ENCODE assay signal across 11 cellular contexts in the genomic region with DNA sequence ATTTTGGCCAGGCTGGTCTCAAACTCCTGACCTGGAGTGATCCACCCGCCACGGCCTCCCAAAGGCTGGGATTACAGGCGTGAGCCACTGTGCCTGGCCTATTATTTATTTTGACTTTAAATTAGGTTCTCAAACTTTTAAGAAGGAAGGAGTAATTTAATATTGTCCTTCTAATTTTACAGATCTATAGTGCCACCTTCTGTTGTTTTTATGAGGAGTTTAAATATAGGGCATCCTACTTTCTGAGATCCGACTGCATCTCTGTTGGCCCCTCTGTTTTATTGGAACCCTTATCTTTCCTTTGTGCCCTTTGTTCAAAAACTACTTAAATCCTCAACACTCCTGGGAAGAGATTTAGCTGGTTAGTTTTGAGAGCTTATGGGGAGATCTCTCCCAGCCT. TPM values are rescaled to one million over a fixed set of nuclear protein-coding genes. Genes with fewer than 3 reads are reported as not detected.
DNase-seq lines count a peak whose midpoint lies in the region; ATAC-seq and TF ChIP-seq lines count a peak whose summit lies in the region.
"Had no signal": no experiment of that assay in that cellular context is flagged by ENCODE, and none has a peak within 500 bp of the region (broad histone marks: within the 10 kb centered on the region; RNA-seq: fewer than 3 reads in every experiment).

No MANE protein-coding gene starts in this region.

- H3K4me3 ChIP-seq in cardiac muscle cell, result no peak overlapping the region
- no peak overlapping the region for H3K4me3 ChIP-seq in right atrium auricular region
- no peak overlapping the region for H3K4me3 ChIP-seq in epithelial cell of esophagus (ENCODE audit: low read length)
- no peak overlapping the region for H3K4me3 ChIP-seq in upper lobe of right lung
- H3K4me3 ChIP-seq in lower lobe of right lung, result no peak overlapping the region
- H3K4me3 ChIP-seq: Peyer's patch had no signal

- no peak for ATAC-seq in upper lobe of right lung
- ATAC-seq in HG03280 (IDR thresholded peaks at IDR 0.05; ENCODE audit: unreplicated experiment), result no peak
- ATAC-seq in lower lobe of right lung, result no peak

- no peaks in the 10 kb centered on the region for H3K4me1 ChIP-seq in cardiac muscle cell (ENCODE audit: low read depth)
- H3K4me1 ChIP-seq in right atrium auricular region, result no peaks in the 10 kb centered on the region
- no peaks in the 10 kb centered on the region for H3K4me1 ChIP-seq in upper lobe of right lung
- no peaks in the 10 kb centered on the region for H3K4me1 ChIP-seq in lower lobe of right lung
- H3K4me1 ChIP-seq: Peyer's patch had no signal

- H3K27me3 ChIP-seq in cardiac muscle cell (no peaks in the 10 kb centered on the region), right atrium auricular region (no peaks in the 10 kb centered on the region), upper lobe of right lung (no peaks in the 10 kb centered on the region), lower lobe of right lung (ENCODE audit: low read depth) (no peaks in the 10 kb centered on the region)
- H3K27me3 ChIP-seq: Peyer's patch had no signal

- no peaks in the 10 kb centered on the region for H3K9me3 ChIP-seq in cardiac muscle cell (ENCODE audit: low read depth)
- H3K9me3 ChIP-seq in right atrium auricular region, result no peaks in the 10 kb centered on the region
- no peaks in the 10 kb centered on the region for H3K9me3 ChIP-seq in upper lobe of right lung
- no peaks in the 10 kb centered on the region for H3K9me3 ChIP-seq in lower lobe of right lung
- H3K9me3 ChIP-seq: Peyer's patch had no signal

- peak in 1 of 2 donors; percentile 48 for DNase-seq in cardiac muscle cell (ENCODE audit: low read depth in 1 of 2, low spot score in 1 of 2)
- DNase-seq in right atrium auricular region (ENCODE audit: low spot score), result no peak
- DNase-seq in NCI-H524 treated with DMSO at 0.1 percent for 48 hours (lab: John Stamatoyannopoulos, UW), result peak; percentile 10
- DNase-seq in epithelial cell of esophagus (ENCODE audit: low read depth), result peak; percentile 16
- no peak for DNase-seq in upper lobe of right lung
- no peak for DNase-seq in DMS153 (lab: John Stamatoyannopoulos, UW)
- no peak for DNase-seq in lower lobe of right lung
- DNase-seq: effector CD4-positive, alpha-beta T cell; NCI-H1417 treated with DMSO at 0.1 percent for 48 hours; Peyer's patch had no signal

- peak; percentile 27 for TF ChIP-seq CTCF in cardiac muscle cell (IDR thresholded peaks at IDR 0.05; ENCODE audit: low read depth, low read length)
- TF ChIP-seq CTCF in right atrium auricular region (IDR thresholded peaks at IDR 0.05), result peak in 1 of 2 donors; percentile 41
- TF ChIP-seq CTCF in epithelial cell of esophagus (IDR thresholded peaks at IDR 0.05; ENCODE audit: insufficient read depth, low read depth, low read length, missing control alignments), result peak; percentile 10
- peak; percentile 20 for TF ChIP-seq CTCF in upper lobe of right lung (IDR thresholded peaks at IDR 0.05)
- no peak for TF ChIP-seq CTCF in lower lobe of right lung (IDR thresholded peaks at IDR 0.05)

- H3K27ac ChIP-seq in cardiac muscle cell, result no peak overlapping the region
- no peak overlapping the region for H3K27ac ChIP-seq in right atrium auricular region
- H3K27ac ChIP-seq in upper lobe of right lung, result no peak overlapping the region
- H3K27ac ChIP-seq in lower lobe of right lung, result no peak overlapping the region
- H3K27ac ChIP-seq: Peyer's patch had no signal

- no peaks in the 10 kb centered on the region for H3K36me3 ChIP-seq in cardiac muscle cell
- H3K36me3 ChIP-seq in right atrium auricular region, result no peaks in the 10 kb centered on the region
- no peaks in the 10 kb centered on the region for H3K36me3 ChIP-seq in upper lobe of right lung
- no peaks in the 10 kb centered on the region for H3K36me3 ChIP-seq in lower lobe of right lung
- H3K36me3 ChIP-seq: Peyer's patch had no signal

- intact Hi-C loops in upper lobe of right lung (cut with DNase I) (no loop called here), lower lobe of right lung (cut with DNase I) (no loop called here)

RNA-seq across cellular contexts. Expression of a gene that starts 25.4 kb away (rescaled TPM):
- total RNA-seq in cardiac muscle cell (5.6 and 6.6 TPM in 2 replicates), right atrium auricular region (10 to 100 TPM in 1 of 2 donors, 1 to 10 TPM in 1; 6.4 to 10.3 TPM), upper lobe of right lung (11.8 TPM), lower lobe of right lung (10.9 TPM)
- polyA plus RNA-seq in cardiac muscle cell, result 14.7 and 15.5 TPM in 2 replicates

Comparison
In these comparisons a context has a peak if more than half of its experiments do, and no peak if none do; other contexts are left out.
1. DNase-seq: peak in NCI-H524 treated with DMSO at 0.1 percent for 48 hours (single experiment) and epithelial cell of esophagus (single experiment); none in right atrium auricular region (single experiment), upper lobe of right lung (single experiment), DMS153 (single experiment) and lower lobe of right lung (single experiment).